13 cellular contexts compared by ENCODE assay signal in the genomic region with DNA sequence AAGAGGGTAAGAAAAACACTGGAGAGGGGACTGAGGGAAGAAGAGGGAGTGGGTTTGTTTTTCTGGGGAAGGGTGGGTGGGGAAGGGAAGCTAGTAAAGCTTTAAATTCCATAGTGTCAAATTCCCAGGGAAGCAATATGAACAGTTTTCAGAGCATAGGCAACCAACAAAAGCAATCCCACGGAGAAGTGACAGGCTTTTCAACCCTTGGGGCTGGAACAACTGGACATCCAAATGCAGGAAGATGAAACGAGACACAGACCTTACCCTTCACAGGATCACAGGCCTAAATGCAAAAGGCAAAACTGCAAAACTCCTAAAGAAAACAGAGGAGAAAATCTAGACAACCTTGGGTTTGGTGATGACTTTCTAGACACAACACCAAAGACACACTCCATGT.
DNase-seq lines count a peak whose midpoint lies in the region; ATAC-seq and TF ChIP-seq lines count a peak whose summit lies in the region.
"Had no signal": no experiment of that assay in that cellular context is flagged by ENCODE, and none has a peak within 500 bp of the region (broad histone marks: within the 10 kb centered on the region; RNA-seq: fewer than 3 reads in every experiment).

No MANE protein-coding gene starts in this region.

- H3K27ac ChIP-seq in IMR-90 (ENCODE audit: insufficient read depth, low read length) (peak overlapping the region; percentile 100), hepatocyte (peak overlapping the region; percentile 91), smooth muscle cell (ENCODE audit: low read depth) (peak overlapping the region; percentile 100), thyroid gland (peak overlapping the region in 1 of 3 donors; percentile 27)

- peaks cover 53% of the 10 kb centered on the region for H3F3A ChIP-seq in smooth muscle cell (ENCODE audit: low read depth)

- H3K23ac ChIP-seq in IMR-90 (ENCODE audit: low read depth, low read length), result peak overlapping the region; percentile 88

- no peaks in the 10 kb centered on the region for H3K27me3 Mint-ChIP-seq in WTC11 (ENCODE audit: low read depth)
- H3K27me3 Mint-ChIP-seq: activated CD4-positive, alpha-beta T cell treated with anti-CD3 and anti-CD28 coated beads, Interleukin-2, amount 10 ng/mL, durations not matched to agents 7 days and 5 days; stimulated activated memory B cell treated with anti-CD40 and anti-IgM and Interleukin-4, amounts not matched to agents 10 μg/mL and 1 μg/mL and 100 μg/mL, for 72 hours; T-cell had no signal

- peak overlapping the region; percentile 98 for H3K9ac ChIP-seq in IMR-90 (ENCODE audit: low read depth, low read length)
- peak overlapping the region; percentile 94 for H3K9ac ChIP-seq in smooth muscle cell (ENCODE audit: low read depth)

- H3K56ac ChIP-seq in IMR-90 (ENCODE audit: extremely low read depth, insufficient read depth, low read length), result peak overlapping the region; percentile 99

- peak overlapping the region; percentile 96; the same call in 2 of the 3 replicates for H2BK15ac ChIP-seq in IMR-90 (ENCODE audit: low read depth, low read length)

- H4K5ac ChIP-seq in IMR-90 (ENCODE audit: low read depth, low read length), result peak overlapping the region; percentile 88

- H2BK20ac ChIP-seq in IMR-90 (ENCODE audit: low read depth, low read length), result peak overlapping the region; percentile 92

- peak overlapping the region; percentile 96 for H3K4ac ChIP-seq in IMR-90 (ENCODE audit: low read depth, low read length)

- H3K4me2 ChIP-seq in IMR-90 (ENCODE audit: low read depth, low read length) (peak overlapping the region; percentile 72), hepatocyte (peak overlapping the region; percentile 66), smooth muscle cell (peak overlapping the region; percentile 81)

- peak overlapping the region; percentile 91 to 97; a peak in 3 of 4 replicates for H4K8ac ChIP-seq in IMR-90 (ENCODE audit: low read depth in 2 of 2, low read length in 2 of 2)

- peaks cover 40% of the 10 kb centered on the region for H3K4me1 ChIP-seq in IMR-90 (ENCODE audit: control insufficient read depth, insufficient read depth, low read length)
- H3K4me1 ChIP-seq in hepatocyte (ENCODE audit: insufficient read depth), result peaks cover 24% of the 10 kb centered on the region
- peaks cover 46% of the 10 kb centered on the region for H3K4me1 ChIP-seq in smooth muscle cell (ENCODE audit: low read depth)
- H3K4me1 ChIP-seq in thyroid gland, result peaks cover 0 to 26% of the 10 kb centered on the region in 2 donors

- peak overlapping the region; percentile 99 for H2BK5ac ChIP-seq in IMR-90 (ENCODE audit: low read depth, low read length, poor library complexity, severe bottlenecking)

- no peaks in the 10 kb centered on the region for H3K9me3 Mint-ChIP-seq in WTC11
- H3K9me3 Mint-ChIP-seq: activated CD4-positive, alpha-beta T cell treated with anti-CD3 and anti-CD28 coated beads, Interleukin-2, amount 10 ng/mL, durations not matched to agents 7 days and 5 days; CD8-positive, alpha-beta T cell; stimulated activated memory B cell treated with anti-CD40 and anti-IgM and Interleukin-4, amounts not matched to agents 10 μg/mL and 1 μg/mL and 100 μg/mL, for 72 hours; T-cell had no signal

- no peak overlapping the region for H2AFZ ChIP-seq in IMR-90 (replicated peaks; ENCODE audit: low read length, poor library complexity)
- no peak overlapping the region for H2AFZ ChIP-seq in hepatocyte
- no peak overlapping the region for H2AFZ ChIP-seq in smooth muscle cell (ENCODE audit: low read depth)

- peaks cover 18% of the 10 kb centered on the region for H4K20me1 ChIP-seq in IMR-90 (ENCODE audit: insufficient read depth, low read length)
- H4K20me1 ChIP-seq in hepatocyte (ENCODE audit: insufficient read depth, poor library complexity, severe bottlenecking), result peaks cover 3% of the 10 kb centered on the region
- peaks cover 18% of the 10 kb centered on the region for H4K20me1 ChIP-seq in smooth muscle cell (ENCODE audit: low read depth)

- H3K4me3 ChIP-seq in IMR-90 (ENCODE audit: insufficient read depth, low read depth, low read length), result no peak overlapping the region
- no peak overlapping the region for H3K4me3 ChIP-seq in hepatocyte
- no peak overlapping the region for H3K4me3 ChIP-seq in smooth muscle cell
- no peak overlapping the region for H3K4me3 ChIP-seq in thyroid gland (replicated peaks in 1 of 3)

- H3K36me3 ChIP-seq in IMR-90 (ENCODE audit: control insufficient read depth, insufficient read depth, low read length) (peaks cover 6% of the 10 kb centered on the region), hepatocyte (replicated peaks; ENCODE audit: insufficient read depth, low read depth) (no peaks in the 10 kb centered on the region), smooth muscle cell (ENCODE audit: low read depth) (no peaks in the 10 kb centered on the region), thyroid gland (no peaks in the 10 kb centered on the region)

- H3K79me2 ChIP-seq in hepatocyte (peaks cover 88% of the 10 kb centered on the region), smooth muscle cell (ENCODE audit: low read depth) (peaks cover 86% of the 10 kb centered on the region)

- DNase-seq in IMR-90, result peak; percentile 38
- no peak for DNase-seq in WTC11 (ENCODE audit: low spot score)
- DNase-seq in hepatocyte (ENCODE audit: low spot score), result no peak
- no peak for DNase-seq in smooth muscle cell (lab: John Stamatoyannopoulos, UW; ENCODE audit: unreplicated experiment)
- no peak for DNase-seq in medulla oblongata (ENCODE audit: extremely low spot score)
- DNase-seq in thyroid gland, result no peak
- DNase-seq: activated CD4-positive, alpha-beta T cell treated with anti-CD3 and anti-CD28 coated beads, Interleukin-2, amount 10 ng/mL, durations not matched to agents 7 days and 5 days; CD8-positive, alpha-beta T cell; NCI-H1092 treated with DMSO at 0.1 percent for 48 hours; stimulated activated CD4-positive, alpha-beta T cell treated with anti-CD3 and anti-CD28 coated beads, Interleukin-4, amount 100 ng/mL, for 1 hour; T-cell had no signal

- CTCF ChIA-PET in IMR-90 (lab: Yijun Ruan, JAX), result interaction anchor here (1.0 kb wide), 1 partner anchor 55 kb away, joined by 3 read pairs; no protein-coding TSS in a partner anchor
- CTCF ChIA-PET in WTC11 (lab: Charles Lee), result interaction anchor here (1.1 kb wide), 1 partner anchor 9 kb away, joined by 4 read pairs; no protein-coding TSS in a partner anchor

- no peak overlapping the region for H2AK9ac ChIP-seq in IMR-90 (replicated peaks; ENCODE audit: low read depth, low read length, poor library complexity)

- TF ChIP-seq POLR2A in IMR-90 (IDR thresholded peaks at IDR 0.05; ENCODE audit: low read depth, low read length) (no peak), thyroid gland (IDR thresholded peaks at IDR 0.05) (no peak)

- peaks cover 7% of the 10 kb centered on the region; the same call in 1 of the 2 replicates for H3K36me3 Mint-ChIP-seq in WTC11

- H3K27me3 ChIP-seq in IMR-90 (ENCODE audit: control insufficient read depth, insufficient read depth, low read length) (no peaks in the 10 kb centered on the region), hepatocyte (no peaks in the 10 kb centered on the region), smooth muscle cell (ENCODE audit: low read depth) (no peaks in the 10 kb centered on the region), thyroid gland (no peaks in the 10 kb centered on the region)

- H2BK120ac ChIP-seq in IMR-90 (ENCODE audit: low read depth, low read length), result peak overlapping the region; percentile 87

- TF ChIP-seq CTCF in IMR-90 (conservative IDR thresholded peaks at IDR 0.05; ENCODE audit: low read depth, low read length) (no peak), WTC11 (IDR thresholded peaks at IDR 0.05) (no peak), hepatocyte (IDR thresholded peaks at IDR 0.05; ENCODE audit: poor library complexity) (no peak), smooth muscle cell (IDR thresholded peaks at IDR 0.05; ENCODE audit: borderline replicate concordance, insufficient read depth, poor library complexity, severe bottlenecking) (no peak), thyroid gland (IDR thresholded peaks at IDR 0.05) (no peak)

- no peak overlapping the region for H3K4me3 Mint-ChIP-seq in WTC11
- H3K4me3 Mint-ChIP-seq: activated CD4-positive, alpha-beta T cell treated with anti-CD3 and anti-CD28 coated beads, Interleukin-2, amount 10 ng/mL, durations not matched to agents 7 days and 5 days; CD8-positive, alpha-beta T cell; stimulated activated memory B cell treated with anti-CD40 and anti-IgM and Interleukin-4, amounts not matched to agents 10 μg/mL and 1 μg/mL and 100 μg/mL, for 72 hours; T-cell had no signal

- peaks cover 3 to 78% of the 10 kb centered on the region in 2 experiments; a peak in 3 of 4 replicates for H3K79me1 ChIP-seq in IMR-90 (ENCODE audit: low read depth in 1 of 2, low read length in 2 of 2)

- peaks cover 32% of the 10 kb centered on the region for H3K9me1 ChIP-seq in IMR-90 (ENCODE audit: insufficient read depth, low read length)

- intact Hi-C loops in IMR-90 (cut with micrococcal nuclease) (loop anchor here (2.0 kb wide), 1 partner anchor 69 kb away; no protein-coding TSS in a partner anchor), thyroid gland (cut with DNase I) (no loop called here)

- TF ChIP-seq RAD21 in IMR-90 (IDR thresholded peaks at IDR 0.05; ENCODE audit: low read length), result no peak

- BruUV-seq in IMR-90 (replicated peaks; lab: Mats Ljungman, UMichigan), result no TSS peak

- no peaks in the 10 kb centered on the region for H3K9me2 ChIP-seq in hepatocyte (replicated peaks; ENCODE audit: insufficient read depth)

- H3K27ac Mint-ChIP-seq in WTC11, result peak overlapping the region; percentile 77
- H3K27ac Mint-ChIP-seq: activated CD4-positive, alpha-beta T cell treated with anti-CD3 and anti-CD28 coated beads, Interleukin-2, amount 10 ng/mL, durations not matched to agents 7 days and 5 days; CD8-positive, alpha-beta T cell; T-cell had no signal

- ATAC-seq in IMR-90 (ENCODE audit: low read depth) (no peak), WTC11 (no peak), GM21619 (IDR thresholded peaks at IDR 0.05; ENCODE audit: unreplicated experiment) (no peak)
- ATAC-seq: CD8-positive, alpha-beta T cell; stimulated activated memory B cell treated with anti-CD40 and anti-IgM and Interleukin-4, amounts not matched to agents 10 μg/mL and 1 μg/mL and 100 μg/mL, for 72 hours; T-cell had no signal

- no peaks in the 10 kb centered on the region for H3K9me3 ChIP-seq in IMR-90 (ENCODE audit: control insufficient read depth, insufficient read depth, low read length)
- H3K9me3 ChIP-seq in hepatocyte (ENCODE audit: low read depth), result no peaks in the 10 kb centered on the region
- no peaks in the 10 kb centered on the region for H3K9me3 ChIP-seq in smooth muscle cell (replicated peaks; ENCODE audit: low read depth)
- H3K9me3 ChIP-seq in thyroid gland, result no peaks in the 10 kb centered on the region

- peak overlapping the region; percentile 95 for H4K91ac ChIP-seq in IMR-90 (ENCODE audit: insufficient read depth, low read depth, low read length)

- dilution Hi-C loops in IMR-90 (cut with HindIII; ENCODE audit: low sequenced_read_pairs, unreplicated experiment), result no loop called here

- peaks cover 81% of the 10 kb centered on the region for H3K4me1 Mint-ChIP-seq in WTC11

- H2AK5ac ChIP-seq in IMR-90 (ENCODE audit: low read depth, low read length), result peak overlapping the region; percentile 95

- H3K14ac ChIP-seq in IMR-90 (replicated peaks; ENCODE audit: low read depth, low read length), result peak overlapping the region; percentile 91

- WGBS in IMR-90 (ENCODE audit: extremely low coverage in 2 of 2, insufficient read length in 1 of 2), 2 experiments, result no CpG with 5 or more reads among the region's 2 CpGs
- WGBS in hepatocyte (ENCODE audit: low lambda C conversion rate, missing lambda C conversion rate), result 22% methylated on average over 2 of the region's 2 CpGs
- WGBS in smooth muscle cell (ENCODE audit: low lambda C conversion rate), result 6% methylated on average over 2 of the region's 2 CpGs
- whole genome bisulfite sequencing in thyroid gland, 2 donors, result 62 to 66% methylated on average over 2 of the region's 2 CpGs

- POLR2A ChIA-PET in IMR-90 (lab: Charles Lee; ENCODE audit: unreplicated experiment) (no interaction called here), WTC11 (lab: Charles Lee) (no interaction called here)

- in situ Hi-C loops in IMR-90 (cut with MboI; ENCODE audit: low sequenced_read_pairs), result no loop called here

- peak overlapping the region; percentile 97 for H3K18ac ChIP-seq in IMR-90 (ENCODE audit: low read depth, low read length)
